18 cellular contexts compared by ENCODE assay signal in the genomic region with DNA sequence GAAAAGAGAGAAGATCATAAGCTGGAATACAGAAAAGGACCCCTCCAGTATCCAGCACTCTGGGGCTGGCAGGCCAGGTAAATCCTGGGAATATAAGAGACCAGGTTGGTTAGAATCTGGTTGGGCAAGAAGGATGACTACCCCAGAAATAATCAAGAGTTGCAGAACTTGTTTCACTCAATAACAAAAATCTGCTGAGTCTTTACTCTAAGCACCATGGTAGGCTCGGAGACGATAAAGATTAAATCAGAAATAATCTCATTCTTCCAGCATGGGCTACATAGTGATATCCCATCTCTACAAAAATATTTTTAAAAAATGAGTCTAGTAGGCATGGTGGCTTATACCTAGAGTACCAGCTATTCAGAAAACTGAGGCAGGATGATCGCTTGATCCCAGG.
DNase-seq lines count a peak whose midpoint lies in the region; ATAC-seq and TF ChIP-seq lines count a peak whose summit lies in the region.
"Had no signal": no experiment of that assay in that cellular context is flagged by ENCODE, and none has a peak within 500 bp of the region (broad histone marks: within the 10 kb centered on the region; RNA-seq: fewer than 3 reads in every experiment).

No MANE protein-coding gene starts in this region.

- H3K27ac ChIP-seq in PC-9, result no peak overlapping the region
- no peak overlapping the region for H3K27ac ChIP-seq in parathyroid adenoma
- H3K27ac ChIP-seq: BLaER1 treated with 17β-estradiol and CSF1 and Interleukin-3, amounts not matched to agents 10 nM and 100 nM; C4-2B had no signal

- CTCF ChIA-PET in PC-9 (lab: Charles Lee), result interaction anchor here (0.6 kb wide), 1 partner anchor 1760 kb away, joined by 13 read pairs; no protein-coding TSS in a partner anchor

- no peaks in the 10 kb centered on the region for H4K20me1 ChIP-seq in PC-9 (ENCODE audit: insufficient read depth)
- H4K20me1 ChIP-seq: BLaER1 treated with 17β-estradiol and CSF1 and Interleukin-3, amounts not matched to agents 10 nM and 100 nM had no signal

- intact Hi-C loops in PC-9 (cut with micrococcal nuclease; ENCODE audit: unreplicated experiment), result no loop called here

- H3K27me3 ChIP-seq in PC-9 (ENCODE audit: insufficient read depth, low read depth), result no peaks in the 10 kb centered on the region
- H3K27me3 ChIP-seq in parathyroid adenoma (ENCODE audit: control insufficient read depth, insufficient read depth, low read length), result no peaks in the 10 kb centered on the region
- H3K27me3 ChIP-seq: BLaER1 treated with 17β-estradiol and CSF1 and Interleukin-3, amounts not matched to agents 10 nM and 100 nM had no signal

- H3K4me3 ChIP-seq in PC-9 (no peak overlapping the region), epithelial cell of esophagus (ENCODE audit: low read length) (no peak overlapping the region), parathyroid adenoma (ENCODE audit: low read depth, low read length) (no peak overlapping the region)
- H3K4me3 ChIP-seq: BLaER1 treated with 17β-estradiol and CSF1 and Interleukin-3, amounts not matched to agents 10 nM and 100 nM had no signal

- H3K9me3 ChIP-seq in PC-9 (ENCODE audit: insufficient read depth, low read depth) (no peaks in the 10 kb centered on the region; the same call in 1 of the 2 replicates), parathyroid adenoma (ENCODE audit: control insufficient read depth, low read length) (no peaks in the 10 kb centered on the region)
- H3K9me3 ChIP-seq: Caco-2 had no signal

- DNase-seq in PC-9 (peak in 1 of 2 experiments; percentile 55), epithelial cell of esophagus (ENCODE audit: low read depth) (peak; percentile 77), omental fat pad (ENCODE audit: low spot score) (no peak), HUDEP-2 (lab: John Stamatoyannopoulos, UW; ENCODE audit: unreplicated experiment in 76 of 76) (no peak), HuH-7.5 (ENCODE audit: low spot score) (no peak)
- DNase-seq: 8988T; ACHN; AML-193; Caco-2; Calu3; CD4-positive, alpha-beta T cell; CD8-positive, alpha-beta T cell; DMS79 treated with DMSO at 0.1 percent for 48 hours; GF-D8 had no signal

- no peaks in the 10 kb centered on the region for H3K9me2 ChIP-seq in PC-9 (ENCODE audit: insufficient read depth)

- no TSS peak for BruUV-seq in PC-9 (replicated peaks; lab: Mats Ljungman, UMichigan)

- H3K36me3 ChIP-seq in PC-9 (ENCODE audit: low read depth) (no peaks in the 10 kb centered on the region), parathyroid adenoma (ENCODE audit: control insufficient read depth, insufficient read depth, low read length) (no peaks in the 10 kb centered on the region)
- H3K36me3 ChIP-seq: BLaER1 treated with 17β-estradiol and CSF1 and Interleukin-3, amounts not matched to agents 10 nM and 100 nM had no signal

- POLR2A ChIA-PET in PC-9 (lab: Charles Lee; ENCODE audit: unreplicated experiment), result no interaction called here

- H3K9ac ChIP-seq in parathyroid adenoma, result no peak overlapping the region
- H3K9ac ChIP-seq: BLaER1 treated with 17β-estradiol and CSF1 and Interleukin-3, amounts not matched to agents 10 nM and 100 nM had no signal

- H3K4me1 ChIP-seq in PC-9 (replicated peaks; ENCODE audit: insufficient read depth) (peaks cover 8% of the 10 kb centered on the region), parathyroid adenoma (no peaks in the 10 kb centered on the region)
- H3K4me1 ChIP-seq: Caco-2 had no signal

- no peaks in the 10 kb centered on the region for H3F3A ChIP-seq in PC-9 (ENCODE audit: insufficient read depth, low read depth)

- no peak overlapping the region for H2AFZ ChIP-seq in PC-9
- peak overlapping the region; percentile 3 for H2AFZ ChIP-seq in parathyroid adenoma

- H3K4me2 ChIP-seq in PC-9, result peak overlapping the region; percentile 24
- no peak overlapping the region for H3K4me2 ChIP-seq in parathyroid adenoma (ENCODE audit: low read length)
- H3K4me2 ChIP-seq: BLaER1 treated with 17β-estradiol and CSF1 and Interleukin-3, amounts not matched to agents 10 nM and 100 nM had no signal

- no peak for TF ChIP-seq CTCF in PC-9 (conservative IDR thresholded peaks at IDR 0.05)
- no peak for TF ChIP-seq CTCF in epithelial cell of esophagus (IDR thresholded peaks at IDR 0.05; ENCODE audit: insufficient read depth, low read depth, low read length, missing control alignments)
- TF ChIP-seq CTCF in parathyroid adenoma (IDR thresholded peaks at IDR 0.05), result no peak
- TF ChIP-seq CTCF in omental fat pad (IDR thresholded peaks at IDR 0.05), result no peak

- no peak for ATAC-seq in GM21576 (IDR thresholded peaks at IDR 0.05; ENCODE audit: unreplicated experiment)
- no peak for ATAC-seq in omental fat pad (ENCODE audit: low FRiP score)
- ATAC-seq: CD8-positive, alpha-beta T cell had no signal

- H3K79me2 ChIP-seq in PC-9 (ENCODE audit: low read depth) (no peaks in the 10 kb centered on the region), parathyroid adenoma (no peaks in the 10 kb centered on the region)
